In the genomic region with DNA sequence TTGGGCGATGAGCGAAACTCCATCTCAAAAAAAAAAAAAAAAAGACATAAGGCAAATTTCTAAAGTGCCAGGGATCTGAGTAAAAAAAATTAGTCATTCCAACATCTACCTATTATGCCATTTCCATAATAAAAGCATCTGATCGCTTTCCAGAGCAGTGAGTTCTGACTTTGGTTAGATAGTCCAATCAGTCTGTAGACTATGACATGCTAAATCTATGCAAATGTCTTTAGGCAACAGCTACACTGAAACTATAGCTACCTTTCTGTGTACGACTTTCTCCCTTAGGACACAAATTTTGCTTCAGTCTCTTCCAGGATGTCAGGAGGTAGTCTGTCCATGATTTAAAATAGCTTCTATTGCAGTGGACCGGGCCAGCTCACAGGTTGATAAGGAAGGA, we compare ENCODE assay signal across 1 cellular context.
TF ChIP-seq lines count a peak whose summit lies in the region.

No MANE protein-coding gene starts in this region.

TF ChIP-seq in SK-N-SH, 30 proteins besides CTCF, POLR2A, EP300 and RAD21 (continued from another document):
- TF ChIP-seq GABPA (IDR thresholded peaks at IDR 0.05; ENCODE audit: low read depth), result no peak
- TF ChIP-seq TEAD4 (IDR thresholded peaks at IDR 0.05; ENCODE audit: borderline replicate concordance, insufficient read depth), result no peak
- TF ChIP-seq, protein P1, sequence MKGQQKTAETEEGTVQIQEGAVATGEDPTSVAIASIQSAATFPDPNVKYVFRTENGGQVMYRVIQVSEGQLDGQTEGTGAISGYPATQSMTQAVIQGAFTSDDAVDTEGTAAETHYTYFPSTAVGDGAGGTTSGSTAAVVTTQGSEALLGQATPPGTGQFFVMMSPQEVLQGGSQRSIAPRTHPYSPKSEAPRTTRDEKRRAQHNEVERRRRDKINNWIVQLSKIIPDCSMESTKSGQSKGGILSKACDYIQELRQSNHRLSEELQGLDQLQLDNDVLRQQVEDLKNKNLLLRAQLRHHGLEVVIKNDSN (IDR thresholded peaks at IDR 0.05; ENCODE audit: borderline replicate concordance, low read depth), result no peak
- no peak for TF ChIP-seq TCF12 (IDR thresholded peaks at IDR 0.05)
- TF ChIP-seq FOSL2 (IDR thresholded peaks at IDR 0.05; ENCODE audit: borderline replicate concordance, low read depth), result no peak
